In the genomic region with DNA sequence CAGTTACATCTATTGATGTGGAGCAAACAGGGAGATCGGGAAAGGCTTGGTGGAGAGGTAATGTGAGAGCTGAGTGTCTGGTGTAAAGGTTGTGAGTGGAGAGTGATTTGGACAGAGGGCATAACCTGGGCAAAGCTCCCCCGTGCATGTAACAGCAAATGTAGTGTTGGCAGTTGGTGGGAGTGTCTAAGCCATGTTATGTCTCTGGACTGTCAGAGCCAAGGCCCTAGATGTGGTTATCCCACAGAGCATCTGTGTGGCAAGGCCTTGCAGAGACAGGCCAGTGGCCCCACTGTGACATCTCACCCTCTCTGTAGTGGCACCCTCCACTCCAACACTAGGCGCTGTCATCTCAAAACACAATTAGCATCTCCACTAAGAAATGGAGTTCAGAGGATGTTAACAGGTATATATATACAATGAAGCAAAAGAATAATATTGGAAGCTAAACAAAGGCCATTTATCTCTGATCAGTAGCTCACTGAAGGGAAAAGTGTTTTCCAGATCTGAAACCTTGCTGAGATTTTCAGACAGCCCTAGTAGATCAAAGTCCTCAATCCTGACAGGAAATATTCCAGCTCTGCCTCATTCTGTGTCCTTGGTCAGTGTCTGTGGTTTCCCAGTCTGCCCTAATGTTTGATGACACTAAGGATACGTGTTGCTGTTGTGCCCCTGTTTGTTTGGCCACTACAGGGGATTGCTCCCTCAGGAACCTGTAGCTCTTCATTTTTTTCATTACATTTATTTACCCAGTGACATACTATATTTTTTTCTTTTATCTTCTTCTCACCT, we compare ENCODE assay signal across 1 cellular context.
A peak's percentile ranks its signal among the peaks of the same experiment; 100 is the strongest.
TF ChIP-seq lines count a peak whose summit lies in the region.

No MANE protein-coding gene starts in this region.

TF ChIP-seq in HepG2, 621 proteins besides CTCF, POLR2A, EP300 and RAD21 (continued from another document and continues in another):
- TF ChIP-seq, protein P1, sequence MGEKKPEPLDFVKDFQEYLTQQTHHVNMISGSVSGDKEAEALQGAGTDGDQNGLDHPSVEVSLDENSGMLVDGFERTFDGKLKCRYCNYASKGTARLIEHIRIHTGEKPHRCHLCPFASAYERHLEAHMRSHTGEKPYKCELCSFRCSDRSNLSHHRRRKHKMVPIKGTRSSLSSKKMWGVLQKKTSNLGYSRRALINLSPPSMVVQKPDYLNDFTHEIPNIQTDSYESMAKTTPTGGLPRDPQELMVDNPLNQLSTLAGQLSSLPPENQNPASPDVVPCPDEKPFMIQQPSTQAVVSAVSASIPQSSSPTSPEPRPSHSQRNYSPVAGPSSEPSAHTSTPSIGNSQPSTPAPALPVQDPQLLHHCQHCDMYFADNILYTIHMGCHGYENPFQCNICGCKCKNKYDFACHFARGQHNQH (CRISPR knock-in tag; IDR thresholded peaks at IDR 0.05), result peak; percentile 84
- TF ChIP-seq GRHL1 (CRISPR knock-in tag; conservative IDR thresholded peaks at IDR 0.05), result no peak
- peak; percentile 58; the same call in 1 of the 2 replicates for TF ChIP-seq ZFX (CRISPR knock-in tag; IDR thresholded peaks at IDR 0.05; ENCODE audit: low read depth)
- 0 out of 2 replicates have a peak, but pooled peaks have one; percentile 14 for TF ChIP-seq MIER2 (CRISPR knock-in tag; IDR thresholded peaks at IDR 0.05)
- TF ChIP-seq GATA4 (IDR thresholded peaks at IDR 0.05; ENCODE audit: borderline replicate concordance, low read depth), result 0 out of 2 replicates have a peak, but pooled peaks have one; percentile 26
- TF ChIP-seq, protein P2, sequence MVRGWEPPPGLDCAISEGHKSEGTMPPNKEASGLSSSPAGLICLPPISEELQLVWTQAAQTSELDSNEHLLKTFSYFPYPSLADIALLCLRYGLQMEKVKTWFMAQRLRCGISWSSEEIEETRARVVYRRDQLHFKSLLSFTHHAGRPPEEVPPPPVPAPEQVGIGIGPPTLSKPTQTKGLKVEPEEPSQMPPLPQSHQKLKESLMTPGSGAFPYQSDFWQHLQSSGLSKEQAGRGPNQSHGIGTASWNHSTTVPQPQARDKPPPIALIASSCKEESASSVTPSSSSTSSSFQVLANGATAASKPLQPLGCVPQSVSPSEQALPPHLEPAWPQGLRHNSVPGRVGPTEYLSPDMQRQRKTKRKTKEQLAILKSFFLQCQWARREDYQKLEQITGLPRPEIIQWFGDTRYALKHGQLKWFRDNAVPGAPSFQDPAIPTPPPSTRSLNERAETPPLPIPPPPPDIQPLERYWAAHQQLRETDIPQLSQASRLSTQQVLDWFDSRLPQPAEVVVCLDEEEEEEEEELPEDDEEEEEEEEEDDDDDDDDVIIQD (CRISPR knock-in tag; IDR thresholded peaks at IDR 0.05; ENCODE audit: low read depth), result no peak
- peak; percentile 73; the same call in 1 of the 2 replicates for TF ChIP-seq TBX2 (CRISPR knock-in tag; IDR thresholded peaks at IDR 0.05; ENCODE audit: borderline replicate concordance)
- peak; percentile 28; the same call in 1 of the 2 replicates for TF ChIP-seq ZNF350 (CRISPR knock-in tag; IDR thresholded peaks at IDR 0.05; ENCODE audit: borderline replicate concordance, low read depth)
- peak; percentile 44; the same call in 1 of the 2 replicates for TF ChIP-seq HDAC2 (CRISPR knock-in tag; IDR thresholded peaks at IDR 0.05)
- peak; percentile 81; the same call in 1 of the 2 replicates for TF ChIP-seq SOX5 (CRISPR knock-in tag; IDR thresholded peaks at IDR 0.05; ENCODE audit: borderline replicate concordance)
- peak; percentile 73; the same call in 1 of the 2 replicates for TF ChIP-seq ZNF672 (CRISPR knock-in tag; IDR thresholded peaks at IDR 0.05)
- TF ChIP-seq FOXJ3 (CRISPR knock-in tag; IDR thresholded peaks at IDR 0.05; ENCODE audit: borderline replicate concordance), result peak; percentile 65; the same call in 1 of the 2 replicates
- no peak for TF ChIP-seq ZNF326 (CRISPR knock-in tag; IDR thresholded peaks at IDR 0.05; ENCODE audit: borderline replicate concordance)
- no peak for TF ChIP-seq MIXL1 (CRISPR knock-in tag; IDR thresholded peaks at IDR 0.05)
- TF ChIP-seq AHDC1 (CRISPR knock-in tag; IDR thresholded peaks at IDR 0.05; ENCODE audit: borderline replicate concordance), result peak; percentile 84; the same call in 1 of the 2 replicates
- peak; percentile 75 for TF ChIP-seq CREM (IDR thresholded peaks at IDR 0.05)
- TF ChIP-seq CREM (CRISPR knock-in tag; IDR thresholded peaks at IDR 0.05), result no peak
- TF ChIP-seq HDAC6 (IDR thresholded peaks at IDR 0.05; ENCODE audit: low read depth, low read length), result no peak
- peak; percentile 25; the same call in 1 of the 2 replicates for TF ChIP-seq SMAD3 (CRISPR knock-in tag; IDR thresholded peaks at IDR 0.05)
- TF ChIP-seq LCORL (IDR thresholded peaks at IDR 0.05), result no peak
- TF ChIP-seq LCORL (CRISPR knock-in tag; IDR thresholded peaks at IDR 0.05), result peak; percentile 30; the same call in 1 of the 2 replicates
- TF ChIP-seq CREB1 (IDR thresholded peaks at IDR 0.05), result peak; percentile 46
- TF ChIP-seq CREB1 (CRISPR knock-in tag; IDR thresholded peaks at IDR 0.05), result peak; percentile 52; the same call in 1 of the 2 replicates
- TF ChIP-seq MEIS2 (CRISPR knock-in tag; IDR thresholded peaks at IDR 0.05), result peak; percentile 44; the same call in 1 of the 2 replicates
- TF ChIP-seq GATAD1 (CRISPR knock-in tag; IDR thresholded peaks at IDR 0.05), result 0 out of 2 replicates have a peak, but pooled peaks have one; percentile 39
- TF ChIP-seq, protein P3, sequence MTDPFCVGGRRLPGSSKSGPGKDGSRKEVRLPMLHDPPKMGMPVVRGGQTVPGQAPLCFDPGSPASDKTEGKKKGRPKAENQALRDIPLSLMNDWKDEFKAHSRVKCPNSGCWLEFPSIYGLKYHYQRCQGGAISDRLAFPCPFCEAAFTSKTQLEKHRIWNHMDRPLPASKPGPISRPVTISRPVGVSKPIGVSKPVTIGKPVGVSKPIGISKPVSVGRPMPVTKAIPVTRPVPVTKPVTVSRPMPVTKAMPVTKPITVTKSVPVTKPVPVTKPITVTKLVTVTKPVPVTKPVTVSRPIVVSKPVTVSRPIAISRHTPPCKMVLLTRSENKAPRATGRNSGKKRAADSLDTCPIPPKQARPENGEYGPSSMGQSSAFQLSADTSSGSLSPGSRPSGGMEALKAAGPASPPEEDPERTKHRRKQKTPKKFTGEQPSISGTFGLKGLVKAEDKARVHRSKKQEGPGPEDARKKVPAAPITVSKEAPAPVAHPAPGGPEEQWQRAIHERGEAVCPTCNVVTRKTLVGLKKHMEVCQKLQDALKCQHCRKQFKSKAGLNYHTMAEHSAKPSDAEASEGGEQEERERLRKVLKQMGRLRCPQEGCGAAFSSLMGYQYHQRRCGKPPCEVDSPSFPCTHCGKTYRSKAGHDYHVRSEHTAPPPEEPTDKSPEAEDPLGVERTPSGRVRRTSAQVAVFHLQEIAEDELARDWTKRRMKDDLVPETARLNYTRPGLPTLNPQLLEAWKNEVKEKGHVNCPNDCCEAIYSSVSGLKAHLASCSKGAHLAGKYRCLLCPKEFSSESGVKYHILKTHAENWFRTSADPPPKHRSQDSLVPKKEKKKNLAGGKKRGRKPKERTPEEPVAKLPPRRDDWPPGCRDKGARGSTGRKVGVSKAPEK (CRISPR knock-in tag; IDR thresholded peaks at IDR 0.05; ENCODE audit: borderline replicate concordance), result 0 out of 2 replicates have a peak, but pooled peaks have one; percentile 24
- TF ChIP-seq, protein P4, sequence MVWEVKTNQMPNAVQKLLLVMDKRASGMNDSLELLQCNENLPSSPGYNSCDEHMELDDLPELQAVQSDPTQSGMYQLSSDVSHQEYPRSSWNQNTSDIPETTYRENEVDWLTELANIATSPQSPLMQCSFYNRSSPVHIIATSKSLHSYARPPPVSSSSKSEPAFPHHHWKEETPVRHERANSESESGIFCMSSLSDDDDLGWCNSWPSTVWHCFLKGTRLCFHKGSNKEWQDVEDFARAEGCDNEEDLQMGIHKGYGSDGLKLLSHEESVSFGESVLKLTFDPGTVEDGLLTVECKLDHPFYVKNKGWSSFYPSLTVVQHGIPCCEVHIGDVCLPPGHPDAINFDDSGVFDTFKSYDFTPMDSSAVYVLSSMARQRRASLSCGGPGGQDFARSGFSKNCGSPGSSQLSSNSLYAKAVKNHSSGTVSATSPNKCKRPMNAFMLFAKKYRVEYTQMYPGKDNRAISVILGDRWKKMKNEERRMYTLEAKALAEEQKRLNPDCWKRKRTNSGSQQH (CRISPR knock-in tag; IDR thresholded peaks at IDR 0.05; ENCODE audit: low read depth), result no peak
- TF ChIP-seq CBFB (CRISPR knock-in tag; IDR thresholded peaks at IDR 0.05), result 0 out of 2 replicates have a peak, but pooled peaks have one; percentile 41
- TF ChIP-seq, protein P5, sequence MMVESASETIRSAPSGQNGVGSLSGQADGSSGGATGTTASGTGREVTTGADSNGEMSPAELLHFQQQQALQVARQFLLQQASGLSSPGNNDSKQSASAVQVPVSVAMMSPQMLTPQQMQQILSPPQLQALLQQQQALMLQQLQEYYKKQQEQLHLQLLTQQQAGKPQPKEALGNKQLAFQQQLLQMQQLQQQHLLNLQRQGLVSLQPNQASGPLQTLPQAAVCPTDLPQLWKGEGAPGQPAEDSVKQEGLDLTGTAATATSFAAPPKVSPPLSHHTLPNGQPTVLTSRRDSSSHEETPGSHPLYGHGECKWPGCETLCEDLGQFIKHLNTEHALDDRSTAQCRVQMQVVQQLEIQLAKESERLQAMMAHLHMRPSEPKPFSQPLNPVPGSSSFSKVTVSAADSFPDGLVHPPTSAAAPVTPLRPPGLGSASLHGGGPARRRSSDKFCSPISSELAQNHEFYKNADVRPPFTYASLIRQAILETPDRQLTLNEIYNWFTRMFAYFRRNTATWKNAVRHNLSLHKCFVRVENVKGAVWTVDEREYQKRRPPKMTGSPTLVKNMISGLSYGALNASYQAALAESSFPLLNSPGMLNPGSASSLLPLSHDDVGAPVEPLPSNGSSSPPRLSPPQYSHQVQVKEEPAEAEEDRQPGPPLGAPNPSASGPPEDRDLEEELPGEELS (CRISPR knock-in tag; IDR thresholded peaks at IDR 0.05), result peak; percentile 93
- peak; percentile 76; the same call in 1 of the 2 replicates for TF ChIP-seq IRF2 (CRISPR knock-in tag; IDR thresholded peaks at IDR 0.05)
- TF ChIP-seq ZFY (CRISPR knock-in tag; IDR thresholded peaks at IDR 0.05), result peak; percentile 53
- no peak for TF ChIP-seq SOX6 (IDR thresholded peaks at IDR 0.05)
- TF ChIP-seq SOX6 (CRISPR knock-in tag; IDR thresholded peaks at IDR 0.05), result peak; percentile 59; the same call in 1 of the 2 replicates
- TF ChIP-seq ZNF558 (CRISPR knock-in tag; IDR thresholded peaks at IDR 0.05; ENCODE audit: borderline replicate concordance), result no peak
- TF ChIP-seq, protein P6, sequence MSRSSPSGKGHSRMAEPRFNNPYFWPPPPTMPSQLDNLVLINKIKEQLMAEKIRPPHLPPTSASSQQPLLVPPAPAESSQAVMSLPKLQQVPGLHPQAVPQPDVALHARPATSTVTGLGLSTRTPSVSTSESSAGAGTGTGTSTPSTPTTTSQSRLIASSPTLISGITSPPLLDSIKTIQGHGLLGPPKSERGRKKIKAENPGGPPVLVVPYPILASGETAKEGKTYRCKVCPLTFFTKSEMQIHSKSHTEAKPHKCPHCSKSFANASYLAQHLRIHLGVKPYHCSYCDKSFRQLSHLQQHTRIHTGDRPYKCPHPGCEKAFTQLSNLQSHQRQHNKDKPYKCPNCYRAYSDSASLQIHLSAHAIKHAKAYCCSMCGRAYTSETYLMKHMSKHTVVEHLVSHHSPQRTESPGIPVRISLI (CRISPR knock-in tag; IDR thresholded peaks at IDR 0.05; ENCODE audit: borderline replicate concordance), result peak; percentile 48; the same call in 1 of the 2 replicates
- TF ChIP-seq MEIS1 (CRISPR knock-in tag; IDR thresholded peaks at IDR 0.05; ENCODE audit: borderline replicate concordance), result peak; percentile 60; the same call in 1 of the 2 replicates
- 0 out of 2 replicates have a peak, but pooled peaks have one; percentile 54 for TF ChIP-seq ESRRA (CRISPR knock-in tag; IDR thresholded peaks at IDR 0.05; ENCODE audit: low read depth)
